ENCODE assay signal across 12 cellular contexts in the genomic region with DNA sequence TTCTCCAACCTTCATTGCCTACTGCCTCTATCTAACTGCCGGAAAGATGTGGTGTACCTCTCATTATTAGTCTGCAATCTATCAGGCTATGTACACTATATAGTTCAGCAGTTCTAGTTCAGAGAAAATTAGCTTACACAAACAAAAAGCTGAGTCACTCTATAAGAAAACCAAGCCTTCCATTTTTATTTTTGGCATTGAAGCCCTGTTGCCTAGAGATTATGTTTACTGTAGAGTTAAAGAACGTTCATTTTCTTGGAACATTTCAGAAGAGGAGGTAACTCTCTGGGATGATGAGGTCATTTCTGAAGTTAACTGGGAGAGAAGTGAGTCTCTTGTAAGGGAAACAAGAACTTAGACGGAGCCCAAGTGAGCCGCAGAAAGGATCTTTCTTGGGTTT.
A peak's percentile ranks its signal among the peaks of the same experiment; 100 is the strongest.
DNase-seq lines count a peak whose midpoint lies in the region; ATAC-seq and TF ChIP-seq lines count a peak whose summit lies in the region.
"Had no signal": no experiment of that assay in that cellular context is flagged by ENCODE, and none has a peak within 500 bp of the region (broad histone marks: within the 10 kb centered on the region; RNA-seq: fewer than 3 reads in every experiment).

No MANE protein-coding gene starts in this region.

- H3K4me3 ChIP-seq in HFF-Myc (replicated peaks; ENCODE audit: low read depth, low read length), result no peak overlapping the region
- no peak overlapping the region for H3K4me3 ChIP-seq in RWPE2 (ENCODE audit: severe bottlenecking)
- no peak overlapping the region for H3K4me3 ChIP-seq in foreskin fibroblast (ENCODE audit: low read depth in 1 of 2, low read length in 2 of 2)
- no peak overlapping the region for H3K4me3 ChIP-seq in smooth muscle cell
- H3K4me3 ChIP-seq in CD8-positive, alpha-beta memory T cell (ENCODE audit: low read length), result no peak overlapping the region

- H3K4me1 ChIP-seq in RWPE2 (ENCODE audit: insufficient read depth, poor library complexity, severe bottlenecking) (peaks cover 17% of the 10 kb centered on the region), smooth muscle cell (ENCODE audit: low read depth) (peaks cover 9% of the 10 kb centered on the region)
- no peaks in the 10 kb centered on the region for H3K4me1 ChIP-seq in CD8-positive, alpha-beta memory T cell (ENCODE audit: insufficient read depth, low read length)

- CTCF ChIA-PET in CD8-positive, alpha-beta memory T cell (lab: Charles Lee), result no interaction called here

- no peaks in the 10 kb centered on the region for H3K36me3 Mint-ChIP-seq in CD8-positive, alpha-beta memory T cell
- H3K36me3 Mint-ChIP-seq: activated naive CD4-positive, alpha-beta T cell treated with anti-CD3 and anti-CD28 coated beads, Interleukin-2, amount 50 U/mL, for 24 hours had no signal

- no peaks in the 10 kb centered on the region for H4K20me1 ChIP-seq in smooth muscle cell (ENCODE audit: low read depth)

- POLR2A ChIA-PET in CD8-positive, alpha-beta memory T cell (lab: Charles Lee), result no interaction called here

- H3K9me3 ChIP-seq in RWPE2 (ENCODE audit: severe bottlenecking), result no peaks in the 10 kb centered on the region
- H3K9me3 ChIP-seq in smooth muscle cell (replicated peaks; ENCODE audit: low read depth), result no peaks in the 10 kb centered on the region
- no peaks in the 10 kb centered on the region for H3K9me3 ChIP-seq in CD8-positive, alpha-beta memory T cell (ENCODE audit: low read length)

- H3F3A ChIP-seq in smooth muscle cell (ENCODE audit: low read depth), result peaks cover 7% of the 10 kb centered on the region

- peak overlapping the region; percentile 9 for H2AFZ ChIP-seq in smooth muscle cell (ENCODE audit: low read depth)

- no peaks in the 10 kb centered on the region for H3K27me3 ChIP-seq in RWPE2 (ENCODE audit: insufficient read depth, poor library complexity, severe bottlenecking)
- H3K27me3 ChIP-seq in smooth muscle cell (ENCODE audit: low read depth), result no peaks in the 10 kb centered on the region
- H3K27me3 ChIP-seq in CD8-positive, alpha-beta memory T cell (ENCODE audit: insufficient read depth, low read length, poor library complexity, severe bottlenecking), result no peaks in the 10 kb centered on the region

- H3K27me3 Mint-ChIP-seq in CD8-positive, alpha-beta memory T cell, result peaks cover 9 to 26% of the 10 kb centered on the region in 2 donors

- peak; percentile 93 for ATAC-seq in RWPE2 (ENCODE audit: low read depth)
- no peak for ATAC-seq in GM21447 (IDR thresholded peaks at IDR 0.05; ENCODE audit: unreplicated experiment)

- DNase-seq in HFF-Myc (ENCODE audit: extremely low read depth, low read depth) (peak; percentile 54), RWPE2 (ENCODE audit: low spot score) (no peak), foreskin fibroblast (peak; percentile 76 to 83), smooth muscle cell (lab: John Stamatoyannopoulos, UW; ENCODE audit: unreplicated experiment) (no peak)
- no peak for DNase-seq in CD8-positive, alpha-beta memory T cell
- DNase-seq in stimulated activated CD4-positive, alpha-beta T cell treated with anti-CD3 and anti-CD28 coated beads, Interleukin-4, amount 100 ng/mL, for 4 hours, result no peak
- DNase-seq: hypothalamus, MM.1S, substantia nigra, T-helper 1 cell had no signal

- H3K27ac Mint-ChIP-seq in CD8-positive, alpha-beta memory T cell, result no peak overlapping the region
- H3K27ac Mint-ChIP-seq: activated naive CD4-positive, alpha-beta T cell treated with anti-CD3 and anti-CD28 coated beads, Interleukin-2, amount 50 U/mL, for 24 hours had no signal

- 36% methylated on average over 4 of the region's 4 CpGs for WGBS in smooth muscle cell (ENCODE audit: low lambda C conversion rate)

- H3K4me2 ChIP-seq in smooth muscle cell, result peak overlapping the region; percentile 14

- H3K9ac ChIP-seq in smooth muscle cell (ENCODE audit: low read depth), result peak overlapping the region; percentile 50

- H3K27ac ChIP-seq in RWPE2 (ENCODE audit: poor library complexity, severe bottlenecking) (peak overlapping the region; percentile 15), smooth muscle cell (ENCODE audit: low read depth) (peak overlapping the region; percentile 83)
- H3K27ac ChIP-seq in CD8-positive, alpha-beta memory T cell (ENCODE audit: low read depth, low read length), result no peak overlapping the region

- no peaks in the 10 kb centered on the region for H3K79me2 ChIP-seq in smooth muscle cell (ENCODE audit: low read depth)

- TF ChIP-seq CTCF in HFF-Myc (IDR thresholded peaks at IDR 0.05; ENCODE audit: low read depth, low read length, missing control alignments), result no peak
- no peak for TF ChIP-seq CTCF in RWPE2 (IDR thresholded peaks at IDR 0.05; ENCODE audit: poor library complexity, severe bottlenecking)
- no peak for TF ChIP-seq CTCF in foreskin fibroblast (IDR thresholded peaks at IDR 0.05; ENCODE audit: low read depth, low read length)
- TF ChIP-seq CTCF in smooth muscle cell (IDR thresholded peaks at IDR 0.05; ENCODE audit: borderline replicate concordance, insufficient read depth, poor library complexity, severe bottlenecking), result no peak

- H3K9me3 Mint-ChIP-seq in CD8-positive, alpha-beta memory T cell, result no peaks in the 10 kb centered on the region
- H3K9me3 Mint-ChIP-seq: activated naive CD4-positive, alpha-beta T cell treated with anti-CD3 and anti-CD28 coated beads, Interleukin-2, amount 50 U/mL, for 24 hours had no signal

- no peaks in the 10 kb centered on the region for H3K36me3 ChIP-seq in RWPE2 (ENCODE audit: low read depth)
- H3K36me3 ChIP-seq in smooth muscle cell (ENCODE audit: low read depth), result no peaks in the 10 kb centered on the region
- H3K36me3 ChIP-seq in CD8-positive, alpha-beta memory T cell (ENCODE audit: insufficient read depth, low read length), result no peaks in the 10 kb centered on the region

- H3K4me1 Mint-ChIP-seq in CD8-positive, alpha-beta memory T cell, result no peaks in the 10 kb centered on the region
- H3K4me1 Mint-ChIP-seq: activated naive CD4-positive, alpha-beta T cell treated with anti-CD3 and anti-CD28 coated beads, Interleukin-2, amount 50 U/mL, for 24 hours had no signal

- H3K4me3 Mint-ChIP-seq in CD8-positive, alpha-beta memory T cell, result no peak overlapping the region
- H3K4me3 Mint-ChIP-seq: activated naive CD4-positive, alpha-beta T cell treated with anti-CD3 and anti-CD28 coated beads, Interleukin-2, amount 50 U/mL, for 24 hours had no signal

Comparison
In these comparisons a context has a peak if more than half of its experiments do, and no peak if none do; other contexts are left out.
1. DNase-seq: peak in HFF-Myc (single experiment) and foreskin fibroblast (2 of 2); none in RWPE2 (single experiment), smooth muscle cell (single experiment), CD8-positive, alpha-beta memory T cell (0 of 5) and stimulated activated CD4-positive, alpha-beta T cell treated with anti-CD3 and anti-CD28 coated beads, Interleukin-4, amount 100 ng/mL, for 4 hours (0 of 2).